Comparison of ENCODE assay signal across 12 cellular contexts in the genomic region with DNA sequence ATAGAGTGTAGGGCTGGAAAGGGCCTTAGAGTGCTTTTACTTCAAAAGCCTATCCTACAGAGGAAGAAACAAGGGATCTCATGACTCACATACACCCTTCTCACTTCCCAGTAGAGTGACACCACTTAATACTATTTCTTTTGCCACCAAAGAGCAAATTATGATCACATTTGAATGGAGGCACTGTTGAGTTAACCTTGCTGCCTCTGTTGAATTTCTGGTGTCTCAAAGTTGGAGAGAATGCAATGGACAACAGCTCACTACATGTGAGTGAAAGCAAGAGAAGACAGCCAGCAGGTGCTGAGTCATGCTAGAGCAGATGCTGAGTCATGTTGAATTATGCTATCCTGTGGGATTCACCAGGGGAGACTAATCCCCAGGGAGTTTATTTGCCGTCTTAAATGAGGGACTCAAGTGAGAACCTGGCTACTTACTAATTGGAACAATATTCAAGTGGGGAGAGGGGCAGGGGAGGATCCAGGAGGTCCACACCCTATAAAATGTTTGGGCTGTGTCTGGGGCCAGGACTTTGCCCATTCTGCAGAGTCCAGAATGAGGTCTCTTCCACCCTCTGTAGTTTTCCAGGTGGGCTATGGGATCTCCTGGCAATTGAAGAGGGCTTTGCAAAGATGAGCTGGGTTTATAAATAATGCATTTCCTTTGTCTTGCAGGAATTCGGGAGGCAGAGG. TPM values are rescaled to one million over a fixed set of nuclear protein-coding genes. Genes with fewer than 3 reads are reported as not detected.
DNase-seq lines count a peak whose midpoint lies in the region; ATAC-seq, FAIRE-seq and TF ChIP-seq lines count a peak whose summit lies in the region.
"Had no signal": no experiment of that assay in that cellular context is flagged by ENCODE, and none has a peak within 500 bp of the region (broad histone marks: within the 10 kb centered on the region; RNA-seq: fewer than 3 reads in every experiment).

No MANE protein-coding gene starts in this region.

- no peaks in the 10 kb centered on the region for H3K36me3 ChIP-seq in kidney (ENCODE audit: control insufficient read depth in 1 of 2, insufficient read depth in 2 of 2, low read length in 2 of 2)
- H3K36me3 ChIP-seq: uterus had no signal

- no peaks in the 10 kb centered on the region for H3K4me1 ChIP-seq in kidney (ENCODE audit: control insufficient read depth in 1 of 2, insufficient read depth in 1 of 2, low read depth in 1 of 2, low read length in 2 of 2)
- H3K4me1 ChIP-seq: uterus had no signal

- no peaks in the 10 kb centered on the region for H3K9me3 ChIP-seq in kidney (ENCODE audit: control insufficient read depth in 1 of 2, low read length in 2 of 2)
- H3K9me3 ChIP-seq: uterus had no signal

- H3K27me3 Mint-ChIP-seq in HFFc6 (ENCODE audit: insufficient read depth) = peaks cover 2% of the 10 kb centered on the region

- intact Hi-C loops in head of caudate nucleus (cut with DNase I) = no loop called here
- intact Hi-C loops in kidney (cut with DNase I) = no loop called here
- intact Hi-C loops in cardiac septum (cut with DNase I) = no loop called here

- no peak overlapping the region for H3K9ac ChIP-seq in kidney (ENCODE audit: low read length in 2 of 2)

- H3K27ac Mint-ChIP-seq in HFFc6 = peak overlapping the region; percentile 80
- H3K27ac Mint-ChIP-seq: dendritic cell treated with granulocyte-macrophage colony-stimulating factor and Interleukin-4, amounts not matched to agents 40 ng/mL and 50 ng/mL, for 4 days; memory B cell had no signal

- H3K4me1 Mint-ChIP-seq in HFFc6 (ENCODE audit: low read depth) = peaks cover 18% of the 10 kb centered on the region
- H3K4me1 Mint-ChIP-seq: memory B cell had no signal

- H3K36me3 Mint-ChIP-seq in HFFc6 (ENCODE audit: low read depth) = no peaks in the 10 kb centered on the region
- H3K36me3 Mint-ChIP-seq: memory B cell had no signal

- TF ChIP-seq CTCF in HFFc6 (IDR thresholded peaks at IDR 0.05) = no peak
- no peak for TF ChIP-seq CTCF in kidney (IDR thresholded peaks at IDR 0.05; ENCODE audit: borderline replicate concordance, extremely low read depth, insufficient read depth)

- no peak for ATAC-seq in GM18870 (IDR thresholded peaks at IDR 0.05; ENCODE audit: unreplicated experiment)

- no peaks in the 10 kb centered on the region; the same call in 1 of the 2 replicates for H3K9me3 Mint-ChIP-seq in HFFc6
- H3K9me3 Mint-ChIP-seq: dendritic cell treated with granulocyte-macrophage colony-stimulating factor and Interleukin-4, amounts not matched to agents 40 ng/mL and 50 ng/mL, for 4 days; memory B cell had no signal

- DNase-seq in AG08396 (ENCODE audit: low spot score) = peak; percentile 51
- DNase-seq in HFFc6 = peak; percentile 83
- peak; percentile 60 for DNase-seq in SW480 (ENCODE audit: low spot score)
- DNase-seq in head of caudate nucleus = peak in 25 of 42 donors; percentile 10 to 71 (median 32)
- no peak for DNase-seq in kidney
- DNase-seq in NCI-H1048 (lab: John Stamatoyannopoulos, UW) = no peak
- DNase-seq in cardiac septum (ENCODE audit: low spot score) = no peak
- DNase-seq: activated CD8-positive, alpha-beta memory T cell treated with anti-CD3 and anti-CD28 coated beads for 24 hours; uterus had no signal

- no peak overlapping the region for H3K4me3 ChIP-seq in kidney (ENCODE audit: low read length in 2 of 2)
- H3K4me3 ChIP-seq: uterus had no signal

- peak overlapping the region; percentile 69 for H3K4me3 Mint-ChIP-seq in HFFc6
- H3K4me3 Mint-ChIP-seq: dendritic cell treated with granulocyte-macrophage colony-stimulating factor and Interleukin-4, amounts not matched to agents 40 ng/mL and 50 ng/mL, for 4 days; memory B cell had no signal

- no peak overlapping the region for H3K27ac ChIP-seq in kidney (ENCODE audit: low read depth in 2 of 2, low read length in 2 of 2)
- H3K27ac ChIP-seq: uterus had no signal

- no peak for FAIRE-seq in kidney (lab: Jason Lieb, UNC)

RNA-seq across cellular contexts. Expression of a gene that starts 35.8 kb away (rescaled TPM):
- total RNA-seq in HFFc6 (2021; fragmentation: NEBNext Ultra II Directional; extraction: Animal tissue kit (Norgen Biotek cat#: 25700)) = under 1 TPM in 2 of 6 experiments, not detected in 4; 0.05 to 0.12 TPM
- 0.38 TPM for total RNA-seq in kidney
- polyA plus RNA-seq in kidney (ENCODE audit: insufficient read depth, low read depth, low replicate concordance) = not detected
- total RNA-seq in cardiac septum = 10.1 TPM

Comparison
In these comparisons a context has a peak if more than half of its experiments do, and no peak if none do; other contexts are left out.
1. DNase-seq: peak in AG08396 (single experiment), HFFc6 (single experiment), SW480 (single experiment) and head of caudate nucleus (25 of 42); none in kidney (single experiment), NCI-H1048 (single experiment) and cardiac septum (single experiment).